Comparison of ENCODE assay signal across 1 cellular context in genomic region chr17:55278173-55278748, GRCh38.
TF ChIP-seq lines count a peak whose summit lies in the region.

No MANE protein-coding gene starts in this region.

TF ChIP-seq in HepG2, 621 proteins besides CTCF, POLR2A, EP300 and RAD21 (continues in another document):
- TF ChIP-seq ARID3A (IDR thresholded peaks at IDR 0.05; ENCODE audit: low read depth, low read length) (no peak), CBX1 (IDR thresholded peaks at IDR 0.05; ENCODE audit: low read depth) (no peak), ZNF207 (IDR thresholded peaks at IDR 0.05; ENCODE audit: borderline replicate concordance) (no peak), ZNF33B (CRISPR knock-in tag; IDR thresholded peaks at IDR 0.05) (no peak), ZNF564 (CRISPR knock-in tag; IDR thresholded peaks at IDR 0.05) (no peak), NPAS2 (CRISPR knock-in tag; IDR thresholded peaks at IDR 0.05; ENCODE audit: borderline replicate concordance) (no peak), ZNF567 (CRISPR knock-in tag; IDR thresholded peaks at IDR 0.05; ENCODE audit: borderline replicate concordance) (no peak), ZKSCAN5 (CRISPR knock-in tag; IDR thresholded peaks at IDR 0.05) (no peak), ZFX (CRISPR knock-in tag; IDR thresholded peaks at IDR 0.05; ENCODE audit: low read depth) (no peak), SAP130 (CRISPR knock-in tag; IDR thresholded peaks at IDR 0.05; ENCODE audit: low read depth) (0 out of 2 replicates have a peak, but pooled peaks have one; percentile 8), DNMT1 (CRISPR knock-in tag; IDR thresholded peaks at IDR 0.05) (no peak), ZNF143 (CRISPR knock-in tag; IDR thresholded peaks at IDR 0.05) (no peak), NFYC (CRISPR knock-in tag; IDR thresholded peaks at IDR 0.05) (no peak), NCOA2 (CRISPR knock-in tag; IDR thresholded peaks at IDR 0.05) (0 out of 2 replicates have a peak, but pooled peaks have one; percentile 13), ZBTB1 (CRISPR knock-in tag; IDR thresholded peaks at IDR 0.05; ENCODE audit: borderline replicate concordance) (no peak), MATR3 (CRISPR knock-in tag; IDR thresholded peaks at IDR 0.05) (no peak), NFAT5 (CRISPR knock-in tag; IDR thresholded peaks at IDR 0.05) (no peak), MBD4 (IDR thresholded peaks at IDR 0.05; ENCODE audit: borderline replicate concordance, low read length) (0 out of 2 replicates have a peak, but pooled peaks have one; percentile 4), AFF4 (CRISPR knock-in tag; IDR thresholded peaks at IDR 0.05) (peak; percentile 74; the same call in 1 of the 2 replicates), STAG1 (CRISPR knock-in tag; IDR thresholded peaks at IDR 0.05) (no peak), ZNF83 (CRISPR knock-in tag; IDR thresholded peaks at IDR 0.05; ENCODE audit: borderline replicate concordance) (no peak), FOXP1 (IDR thresholded peaks at IDR 0.05) (no peak), FOXP1 (CRISPR knock-in tag; IDR thresholded peaks at IDR 0.05) (no peak)
- TF ChIP-seq, protein P1, sequence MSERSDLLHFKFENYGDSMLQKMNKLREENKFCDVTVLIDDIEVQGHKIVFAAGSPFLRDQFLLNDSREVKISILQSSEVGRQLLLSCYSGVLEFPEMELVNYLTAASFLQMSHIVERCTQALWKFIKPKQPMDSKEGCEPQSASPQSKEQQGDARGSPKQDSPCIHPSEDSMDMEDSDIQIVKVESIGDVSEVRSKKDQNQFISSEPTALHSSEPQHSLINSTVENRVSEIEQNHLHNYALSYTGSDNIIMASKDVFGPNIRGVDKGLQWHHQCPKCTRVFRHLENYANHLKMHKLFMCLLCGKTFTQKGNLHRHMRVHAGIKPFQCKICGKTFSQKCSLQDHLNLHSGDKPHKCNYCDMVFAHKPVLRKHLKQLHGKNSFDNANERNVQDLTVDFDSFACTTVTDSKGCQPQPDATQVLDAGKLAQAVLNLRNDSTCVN (CRISPR knock-in tag; IDR thresholded peaks at IDR 0.05; ENCODE audit: borderline replicate concordance) = no peak
- TF ChIP-seq, protein P2, sequence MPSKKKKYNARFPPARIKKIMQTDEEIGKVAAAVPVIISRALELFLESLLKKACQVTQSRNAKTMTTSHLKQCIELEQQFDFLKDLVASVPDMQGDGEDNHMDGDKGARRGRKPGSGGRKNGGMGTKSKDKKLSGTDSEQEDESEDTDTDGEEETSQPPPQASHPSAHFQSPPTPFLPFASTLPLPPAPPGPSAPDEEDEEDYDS (CRISPR knock-in tag; IDR thresholded peaks at IDR 0.05) = no peak
- TF ChIP-seq, protein P3, sequence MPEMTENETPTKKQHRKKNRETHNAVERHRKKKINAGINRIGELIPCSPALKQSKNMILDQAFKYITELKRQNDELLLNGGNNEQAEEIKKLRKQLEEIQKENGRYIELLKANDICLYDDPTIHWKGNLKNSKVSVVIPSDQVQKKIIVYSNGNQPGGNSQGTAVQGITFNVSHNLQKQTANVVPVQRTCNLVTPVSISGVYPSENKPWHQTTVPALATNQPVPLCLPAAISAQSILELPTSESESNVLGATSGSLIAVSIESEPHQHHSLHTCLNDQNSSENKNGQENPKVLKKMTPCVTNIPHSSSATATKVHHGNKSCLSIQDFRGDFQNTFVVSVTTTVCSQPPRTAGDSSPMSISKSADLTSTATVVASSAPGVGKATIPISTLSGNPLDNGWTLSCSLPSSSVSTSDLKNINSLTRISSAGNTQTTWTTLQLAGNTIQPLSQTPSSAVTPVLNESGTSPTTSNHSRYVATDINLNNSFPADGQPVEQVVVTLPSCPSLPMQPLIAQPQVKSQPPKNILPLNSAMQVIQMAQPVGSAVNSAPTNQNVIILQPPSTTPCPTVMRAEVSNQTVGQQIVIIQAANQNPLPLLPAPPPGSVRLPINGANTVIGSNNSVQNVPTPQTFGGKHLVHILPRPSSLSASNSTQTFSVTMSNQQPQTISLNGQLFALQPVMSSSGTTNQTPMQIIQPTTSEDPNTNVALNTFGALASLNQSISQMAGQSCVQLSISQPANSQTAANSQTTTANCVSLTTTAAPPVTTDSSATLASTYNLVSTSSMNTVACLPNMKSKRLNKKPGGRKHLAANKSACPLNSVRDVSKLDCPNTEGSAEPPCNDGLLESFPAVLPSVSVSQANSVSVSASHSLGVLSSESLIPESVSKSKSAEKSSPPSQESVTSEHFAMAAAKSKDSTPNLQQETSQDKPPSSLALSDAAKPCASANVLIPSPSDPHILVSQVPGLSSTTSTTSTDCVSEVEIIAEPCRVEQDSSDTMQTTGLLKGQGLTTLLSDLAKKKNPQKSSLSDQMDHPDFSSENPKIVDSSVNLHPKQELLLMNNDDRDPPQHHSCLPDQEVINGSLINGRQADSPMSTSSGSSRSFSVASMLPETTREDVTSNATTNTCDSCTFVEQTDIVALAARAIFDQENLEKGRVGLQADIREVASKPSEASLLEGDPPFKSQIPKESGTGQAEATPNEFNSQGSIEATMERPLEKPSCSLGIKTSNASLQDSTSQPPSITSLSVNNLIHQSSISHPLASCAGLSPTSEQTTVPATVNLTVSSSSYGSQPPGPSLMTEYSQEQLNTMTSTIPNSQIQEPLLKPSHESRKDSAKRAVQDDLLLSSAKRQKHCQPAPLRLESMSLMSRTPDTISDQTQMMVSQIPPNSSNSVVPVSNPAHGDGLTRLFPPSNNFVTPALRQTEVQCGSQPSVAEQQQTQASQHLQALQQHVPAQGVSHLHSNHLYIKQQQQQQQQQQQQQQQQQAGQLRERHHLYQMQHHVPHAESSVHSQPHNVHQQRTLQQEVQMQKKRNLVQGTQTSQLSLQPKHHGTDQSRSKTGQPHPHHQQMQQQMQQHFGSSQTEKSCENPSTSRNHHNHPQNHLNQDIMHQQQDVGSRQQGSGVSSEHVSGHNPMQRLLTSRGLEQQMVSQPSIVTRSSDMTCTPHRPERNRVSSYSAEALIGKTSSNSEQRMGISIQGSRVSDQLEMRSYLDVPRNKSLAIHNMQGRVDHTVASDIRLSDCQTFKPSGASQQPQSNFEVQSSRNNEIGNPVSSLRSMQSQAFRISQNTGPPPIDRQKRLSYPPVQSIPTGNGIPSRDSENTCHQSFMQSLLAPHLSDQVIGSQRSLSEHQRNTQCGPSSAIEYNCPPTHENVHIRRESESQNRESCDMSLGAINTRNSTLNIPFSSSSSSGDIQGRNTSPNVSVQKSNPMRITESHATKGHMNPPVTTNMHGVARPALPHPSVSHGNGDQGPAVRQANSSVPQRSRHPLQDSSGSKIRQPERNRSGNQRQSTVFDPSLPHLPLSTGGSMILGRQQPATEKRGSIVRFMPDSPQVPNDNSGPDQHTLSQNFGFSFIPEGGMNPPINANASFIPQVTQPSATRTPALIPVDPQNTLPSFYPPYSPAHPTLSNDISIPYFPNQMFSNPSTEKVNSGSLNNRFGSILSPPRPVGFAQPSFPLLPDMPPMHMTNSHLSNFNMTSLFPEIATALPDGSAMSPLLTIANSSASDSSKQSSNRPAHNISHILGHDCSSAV (CRISPR knock-in tag; IDR thresholded peaks at IDR 0.05; ENCODE audit: borderline replicate concordance) = no peak
- TF ChIP-seq, protein P4, sequence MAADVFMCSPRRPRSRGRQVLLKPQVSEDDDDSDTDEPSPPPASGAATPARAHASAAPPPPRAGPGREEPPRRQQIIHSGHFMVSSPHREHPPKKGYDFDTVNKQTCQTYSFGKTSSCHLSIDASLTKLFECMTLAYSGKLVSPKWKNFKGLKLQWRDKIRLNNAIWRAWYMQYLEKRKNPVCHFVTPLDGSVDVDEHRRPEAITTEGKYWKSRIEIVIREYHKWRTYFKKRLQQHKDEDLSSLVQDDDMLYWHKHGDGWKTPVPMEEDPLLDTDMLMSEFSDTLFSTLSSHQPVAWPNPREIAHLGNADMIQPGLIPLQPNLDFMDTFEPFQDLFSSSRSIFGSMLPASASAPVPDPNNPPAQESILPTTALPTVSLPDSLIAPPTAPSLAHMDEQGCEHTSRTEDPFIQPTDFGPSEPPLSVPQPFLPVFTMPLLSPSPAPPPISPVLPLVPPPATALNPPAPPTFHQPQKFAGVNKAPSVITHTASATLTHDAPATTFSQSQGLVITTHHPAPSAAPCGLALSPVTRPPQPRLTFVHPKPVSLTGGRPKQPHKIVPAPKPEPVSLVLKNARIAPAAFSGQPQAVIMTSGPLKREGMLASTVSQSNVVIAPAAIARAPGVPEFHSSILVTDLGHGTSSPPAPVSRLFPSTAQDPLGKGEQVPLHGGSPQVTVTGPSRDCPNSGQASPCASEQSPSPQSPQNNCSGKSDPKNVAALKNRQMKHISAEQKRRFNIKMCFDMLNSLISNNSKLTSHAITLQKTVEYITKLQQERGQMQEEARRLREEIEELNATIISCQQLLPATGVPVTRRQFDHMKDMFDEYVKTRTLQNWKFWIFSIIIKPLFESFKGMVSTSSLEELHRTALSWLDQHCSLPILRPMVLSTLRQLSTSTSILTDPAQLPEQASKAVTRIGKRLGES (CRISPR knock-in tag; IDR thresholded peaks at IDR 0.05; ENCODE audit: borderline replicate concordance) = no peak
- TF ChIP-seq, protein P5, sequence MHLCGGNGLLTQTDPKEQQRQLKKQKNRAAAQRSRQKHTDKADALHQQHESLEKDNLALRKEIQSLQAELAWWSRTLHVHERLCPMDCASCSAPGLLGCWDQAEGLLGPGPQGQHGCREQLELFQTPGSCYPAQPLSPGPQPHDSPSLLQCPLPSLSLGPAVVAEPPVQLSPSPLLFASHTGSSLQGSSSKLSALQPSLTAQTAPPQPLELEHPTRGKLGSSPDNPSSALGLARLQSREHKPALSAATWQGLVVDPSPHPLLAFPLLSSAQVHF (CRISPR knock-in tag; IDR thresholded peaks at IDR 0.05) = no peak
- TF ChIP-seq, protein P6, sequence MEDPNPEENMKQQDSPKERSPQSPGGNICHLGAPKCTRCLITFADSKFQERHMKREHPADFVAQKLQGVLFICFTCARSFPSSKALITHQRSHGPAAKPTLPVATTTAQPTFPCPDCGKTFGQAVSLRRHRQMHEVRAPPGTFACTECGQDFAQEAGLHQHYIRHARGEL (CRISPR knock-in tag; IDR thresholded peaks at IDR 0.05) = no peak
